Comparison of ENCODE assay signal across 8 cellular contexts in genomic region chr10:18659784-18660561, GRCh38. TPM values are rescaled to one million over a fixed set of nuclear protein-coding genes. Genes with fewer than 3 reads are reported as not detected.
DNase-seq lines count a peak whose midpoint lies in the region; ATAC-seq and TF ChIP-seq lines count a peak whose summit lies in the region.

No MANE protein-coding gene starts in this region.

- DNase-seq in BJ (ENCODE audit: low read depth) (no peak), NCI-H510A (lab: John Stamatoyannopoulos, UW) (peak; percentile 9), MCF 10A (ENCODE audit: unreplicated experiment) (peak; percentile 54), kidney tubule cell (ENCODE audit: low spot score) (peak; percentile 58), substantia nigra (lab: John Stamatoyannopoulos, UW) (peak in 1 of 49 donors; percentile 49)
- no peak for DNase-seq in activated CD4-positive, CD25-positive, alpha-beta regulatory T cell (lab: John Stamatoyannopoulos, UW)

- peak overlapping the region; percentile 97 for H3K27ac Mint-ChIP-seq in MCF 10A (ENCODE audit: low read depth, unreplicated experiment)

- H3K4me3 Mint-ChIP-seq in MCF 10A (ENCODE audit: unreplicated experiment), result peak overlapping the region; percentile 85

- no peak for TF ChIP-seq CTCF in BJ (IDR thresholded peaks at IDR 0.05; ENCODE audit: insufficient read depth, low read depth, low read length)
- no peak for TF ChIP-seq CTCF in MCF 10A (IDR thresholded peaks at IDR 0.05; ENCODE audit: unreplicated experiment)

- CTCF ChIA-PET in BJ (lab: Yijun Ruan, JAX), result no interaction called here
- CTCF ChIA-PET in MCF 10A (lab: Yijun Ruan, JAX), result interaction anchor here (0.6 to 1.2 kb wide), 2 partner anchors 10 to 1123 kb away, joined by 4 to 5 read pairs; no protein-coding TSS in a partner anchor

- H3K4me3 ChIP-seq in BJ (ENCODE audit: low read depth, low read length), result peak overlapping the region; percentile 98

- no peaks in the 10 kb centered on the region for H3K27me3 Mint-ChIP-seq in MCF 10A (ENCODE audit: insufficient read depth, unreplicated experiment)

- BruUV-seq in MCF 10A (replicated peaks; lab: Mats Ljungman, UMichigan), result TSS peak; percentile 47

- H3K27ac ChIP-seq in substantia nigra (ENCODE audit: low read depth, low read length, poor library complexity, severe bottlenecking), result peak overlapping the region; percentile 72

- intact Hi-C loops in MCF 10A (cut with micrococcal nuclease), result no loop called here

- ATAC-seq in GM18519 (IDR thresholded peaks at IDR 0.05; ENCODE audit: low FRiP score, unreplicated experiment), result peak; percentile 13
- peak; percentile 14 for ATAC-seq in HG02973 (IDR thresholded peaks at IDR 0.05; ENCODE audit: unreplicated experiment)

- no peaks in the 10 kb centered on the region for H3K9me3 Mint-ChIP-seq in MCF 10A (ENCODE audit: unreplicated experiment)

- H3K27me3 ChIP-seq in BJ (ENCODE audit: control insufficient read depth, insufficient read depth, low read length), result no peaks in the 10 kb centered on the region

- no peaks in the 10 kb centered on the region for H3K36me3 ChIP-seq in BJ (ENCODE audit: control insufficient read depth, insufficient read depth, low read length)

- H3K4me1 Mint-ChIP-seq in MCF 10A (ENCODE audit: insufficient read depth, unreplicated experiment), result peaks cover 12% of the 10 kb centered on the region

- POLR2A ChIA-PET in BJ (lab: Charles Lee), result interaction anchor here (0.7 kb wide), 1 partner anchor 16 kb away, joined by 3 read pairs; no protein-coding TSS in a partner anchor
- POLR2A ChIA-PET in MCF 10A (lab: Yijun Ruan, JAX), result interaction anchor here (0.6 to 2.7 kb wide), 19 partner anchors 9 to 1022 kb away, joined by 3 to 24 read pairs (median 5); partner anchors contain the start of gene NSUN6

- no peaks in the 10 kb centered on the region for H3K36me3 Mint-ChIP-seq in MCF 10A (ENCODE audit: insufficient read depth, unreplicated experiment)

RNA-seq across cellular contexts. Expression of gene ARL5B, which starts 0.7 kb away (rescaled TPM):
- polyA plus RNA-seq in BJ (2011; rRNA removed), result 2.7 and 7.2 TPM in 2 replicates
- polyA minus RNA-seq in BJ (2011; rRNA and poly(A)+ RNA removed), result 3.4 and 4.0 TPM in 2 replicates
- total RNA-seq in MCF 10A (2022), result 22.0 and 23.1 TPM in 2 replicates

RNA-seq across cellular contexts. Expression of gene NSUN6, which starts 8.6 kb away (rescaled TPM):
- polyA plus RNA-seq in BJ (2011; rRNA removed), result 2.7 and 5.0 TPM in 2 replicates
- polyA minus RNA-seq in BJ (2011; rRNA and poly(A)+ RNA removed), result 3.7 and 4.7 TPM in 2 replicates
- 16.0 and 16.2 TPM in 2 replicates for total RNA-seq in MCF 10A (2022)

Comparison
In these comparisons a context has a peak if more than half of its experiments do, and no peak if none do; other contexts are left out.
1. DNase-seq: peak in NCI-H510A (single experiment), MCF 10A (single experiment) and kidney tubule cell (single experiment); none in BJ (single experiment) and activated CD4-positive, CD25-positive, alpha-beta regulatory T cell (0 of 4).